In genomic region chr1:14282583-14283186, GRCh38 we compare ENCODE assay signal across 18 cellular contexts.
DNase-seq lines count a peak whose midpoint lies in the region; ATAC-seq and TF ChIP-seq lines count a peak whose summit lies in the region.
"Had no signal": no experiment of that assay in that cellular context is flagged by ENCODE, and none has a peak within 500 bp of the region (broad histone marks: within the 10 kb centered on the region; RNA-seq: fewer than 3 reads in every experiment).

No MANE protein-coding gene starts in this region.

- BruUV-seq in PC-3 (replicated peaks; lab: Mats Ljungman, UMichigan): no TSS peak

- H3K27me3 ChIP-seq in PC-3 (ENCODE audit: low read length) (no peaks in the 10 kb centered on the region), osteoblast (ENCODE audit: insufficient read depth, low read length) (no peaks in the 10 kb centered on the region), sigmoid colon (no peaks in the 10 kb centered on the region)
- H3K27me3 ChIP-seq: BLaER1, gastroesophageal sphincter had no signal

- H4K20me1 ChIP-seq in PC-3 (ENCODE audit: low read length) (no peaks in the 10 kb centered on the region), osteoblast (ENCODE audit: insufficient read depth, low read length) (no peaks in the 10 kb centered on the region)
- H4K20me1 ChIP-seq: BLaER1 had no signal

- DNase-seq in H4 (ENCODE audit: low spot score): peak; percentile 43
- peak; percentile 48 for DNase-seq in PC-3
- peak; percentile 5 for DNase-seq in fibroblast of mammary gland (ENCODE audit: low read depth)
- peak; percentile 65 for DNase-seq in osteoblast (ENCODE audit: insufficient read length, low spot score, missing footprints)
- DNase-seq in sigmoid colon: no peak
- no peak for DNase-seq in COLO668 (lab: John Stamatoyannopoulos, UW; ENCODE audit: unreplicated experiment)
- no peak for DNase-seq in NCI-H2171 treated with DMSO at 0.1 percent for 48 hours (lab: John Stamatoyannopoulos, UW)
- DNase-seq: activated CD4-positive, alpha-beta T cell treated with anti-CD3 and anti-CD28 coated beads, Interleukin-2, amount 50 U/mL, for 4 hours; activated T-cell treated with anti-CD3 and anti-CD28 coated beads, Interleukin-2, amount 50 U/mL, for 4 hours; DMS53; NCI-H2029; NCI-H82; occipital lobe; stimulated activated CD4-positive, alpha-beta T cell treated with anti-CD3 and anti-CD28 coated beads, Interleukin-4, amount 100 ng/mL, for 4 hours had no signal

- no peak overlapping the region for H3K27ac ChIP-seq in PC-3 (ENCODE audit: low read length)
- H3K27ac ChIP-seq in osteoblast (ENCODE audit: low read depth, low read length): no peak overlapping the region
- no peak overlapping the region for H3K27ac ChIP-seq in sigmoid colon
- H3K27ac ChIP-seq: BLaER1, gastroesophageal sphincter, skin epidermis, thoracic aorta had no signal

- H3F3A ChIP-seq in PC-3 (ENCODE audit: low read length, unreplicated experiment): no peaks in the 10 kb centered on the region

- 53 to 82% methylated on average over 9 of the region's 9 CpGs for WGBS in sigmoid colon, 2 donors

- CTCF ChIA-PET in PC-3 (lab: Charles Lee): no interaction called here

- H3K4me1 ChIP-seq in PC-3 (ENCODE audit: insufficient read depth, low read length) (peaks cover 13% of the 10 kb centered on the region), osteoblast (ENCODE audit: insufficient read depth, low read length) (peaks cover 6% of the 10 kb centered on the region), sigmoid colon (no peaks in the 10 kb centered on the region)
- H3K4me1 ChIP-seq: BLaER1, gastroesophageal sphincter had no signal

- ATAC-seq in PC-3: peak; percentile 84
- ATAC-seq: activated T-cell treated with anti-CD3 and anti-CD28 coated beads, Interleukin-2, amount 50 U/mL, for 4 hours; gastroesophageal sphincter had no signal

- H3K9ac ChIP-seq in PC-3 (ENCODE audit: low read length): no peak overlapping the region
- H3K9ac ChIP-seq: BLaER1 had no signal

- TF ChIP-seq EP300 in sigmoid colon (IDR thresholded peaks at IDR 0.05): no peak

- H3K9me2 ChIP-seq in PC-3 (replicated peaks; ENCODE audit: low read length): no peaks in the 10 kb centered on the region

- H3K4me2 ChIP-seq in PC-3 (ENCODE audit: low read length): peak overlapping the region; percentile 39
- H3K4me2 ChIP-seq in osteoblast (ENCODE audit: insufficient read depth, low read length): peak overlapping the region; percentile 18
- H3K4me2 ChIP-seq: BLaER1 had no signal

- no peaks in the 10 kb centered on the region for H3K79me2 ChIP-seq in PC-3 (ENCODE audit: low read length)
- H3K79me2 ChIP-seq in osteoblast (ENCODE audit: insufficient read depth, low read length): no peaks in the 10 kb centered on the region

- no peak overlapping the region for H2AFZ ChIP-seq in PC-3 (ENCODE audit: low read length)
- no peak overlapping the region for H2AFZ ChIP-seq in osteoblast (ENCODE audit: low read length)

- TF ChIP-seq CTCF in PC-3 (conservative IDR thresholded peaks at IDR 0.05; ENCODE audit: low read depth, low read length) (no peak), fibroblast of mammary gland (conservative IDR thresholded peaks at IDR 0.05; ENCODE audit: control insufficient read depth, insufficient read depth, low read depth, low read length) (no peak), osteoblast (IDR thresholded peaks at IDR 0.05; ENCODE audit: extremely low read depth, low read depth, low read length) (no peak), sigmoid colon (IDR thresholded peaks at IDR 0.05) (no peak)

- H3K36me3 ChIP-seq in PC-3 (ENCODE audit: low read depth, low read length) (no peaks in the 10 kb centered on the region), osteoblast (ENCODE audit: insufficient read depth, low read length) (no peaks in the 10 kb centered on the region), sigmoid colon (no peaks in the 10 kb centered on the region)
- H3K36me3 ChIP-seq: BLaER1, gastroesophageal sphincter, thoracic aorta had no signal

- H3K9me3 ChIP-seq in PC-3 (ENCODE audit: low read length) (no peaks in the 10 kb centered on the region), osteoblast (ENCODE audit: low read depth, low read length) (no peaks in the 10 kb centered on the region), sigmoid colon (no peaks in the 10 kb centered on the region)
- H3K9me3 ChIP-seq: BLaER1, gastroesophageal sphincter, thoracic aorta had no signal

- intact Hi-C loops in PC-3 (cut with micrococcal nuclease): no loop called here
- intact Hi-C loops in sigmoid colon (cut with DNase I): no loop called here

- POLR2A ChIA-PET in PC-3 (lab: Charles Lee; ENCODE audit: unreplicated experiment): no interaction called here

- no peak overlapping the region for H3K4me3 ChIP-seq in PC-3 (ENCODE audit: low read length)
- H3K4me3 ChIP-seq in fibroblast of mammary gland (ENCODE audit: control insufficient read depth, low read depth, low read length): no peak overlapping the region
- H3K4me3 ChIP-seq in osteoblast (ENCODE audit: insufficient read depth, low read length): no peak overlapping the region
- H3K4me3 ChIP-seq in sigmoid colon: no peak overlapping the region
- H3K4me3 ChIP-seq: BLaER1, gastroesophageal sphincter, skin epidermis, thoracic aorta had no signal

- TF ChIP-seq POLR2A in sigmoid colon (IDR thresholded peaks at IDR 0.05): no peak

Comparison
In these comparisons a context has a peak if more than half of its experiments do, and no peak if none do; other contexts are left out.
1. DNase-seq: peak in H4 (single experiment), PC-3 (single experiment), fibroblast of mammary gland (single experiment) and osteoblast (single experiment); none in sigmoid colon (single experiment), COLO668 (single experiment) and NCI-H2171 treated with DMSO at 0.1 percent for 48 hours (single experiment).